Comparison of ENCODE assay signal across 8 cellular contexts in the genomic region with DNA sequence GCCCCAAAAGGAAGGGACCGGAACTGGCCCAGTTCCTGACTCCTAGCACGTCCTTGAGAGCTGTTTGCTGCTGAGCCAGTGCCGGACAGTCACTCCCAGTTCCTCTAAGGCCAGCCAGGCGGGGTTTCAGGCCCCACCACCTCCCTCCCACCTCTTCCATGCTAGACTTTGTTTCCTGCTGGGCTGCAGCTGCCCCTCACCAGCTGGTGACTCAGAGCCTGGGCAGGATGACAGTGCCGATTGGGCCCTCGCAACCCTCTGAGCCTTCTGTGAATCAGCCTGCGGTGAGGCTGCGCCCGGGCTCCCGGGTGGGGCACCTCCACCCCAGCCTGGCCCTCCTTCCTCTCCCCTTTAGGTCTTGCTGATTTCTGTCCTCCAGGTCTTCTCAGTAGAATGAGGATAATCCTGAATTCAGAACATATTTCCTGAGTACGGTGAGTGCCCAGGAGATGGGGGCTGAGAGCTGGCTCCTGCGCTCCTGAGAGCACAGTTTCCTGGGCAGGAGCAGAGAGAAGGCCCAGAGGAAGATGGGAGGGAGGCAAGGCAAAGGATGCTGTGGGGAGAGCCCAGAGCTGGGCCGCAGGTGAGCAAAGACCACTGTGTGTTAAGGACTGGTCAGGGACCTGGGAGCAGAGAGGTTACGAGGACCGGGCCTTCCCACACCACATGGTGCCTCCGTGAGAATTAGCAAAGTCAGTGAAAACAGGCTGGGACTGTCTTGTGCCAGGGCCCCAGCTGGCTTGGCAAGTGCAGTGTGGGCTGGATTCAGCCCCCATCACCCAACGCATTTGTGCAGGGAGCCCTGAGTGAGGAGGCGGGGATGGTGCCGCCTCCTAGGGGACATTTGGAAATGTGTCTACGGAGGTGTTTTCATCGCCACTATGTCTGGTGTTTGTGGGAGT. TPM values are rescaled to one million over a fixed set of nuclear protein-coding genes. Genes with fewer than 3 reads are reported as not detected.
DNase-seq lines count a peak whose midpoint lies in the region; ATAC-seq and TF ChIP-seq lines count a peak whose summit lies in the region.

No MANE protein-coding gene starts in this region.

- H3K4me3 ChIP-seq in CD8-positive, alpha-beta memory T cell (ENCODE audit: low read length): no peak overlapping the region
- H3K4me3 ChIP-seq in HUES48 (ENCODE audit: low read depth, low read length): no peak overlapping the region
- peak overlapping the region; percentile 19 for H3K4me3 ChIP-seq in RWPE2 (ENCODE audit: severe bottlenecking)
- peak overlapping the region; percentile 42 for H3K4me3 ChIP-seq in fibroblast of pulmonary artery (replicated peaks; ENCODE audit: low read depth, low read length)

- ATAC-seq in RWPE2 (ENCODE audit: low read depth) (peak; percentile 87), GM18861 (IDR thresholded peaks at IDR 0.05; ENCODE audit: unreplicated experiment) (no peak)
- ATAC-seq in stimulated activated naive B cell treated with anti-CD40 and anti-IgM and Interleukin-4, amounts not matched to agents 10 μg/mL and 1 μg/mL and 100 μg/mL, for 72 hours (replicated peaks): peak; percentile 87 to 90

- H3K9me3 Mint-ChIP-seq in CD8-positive, alpha-beta memory T cell: no peaks in the 10 kb centered on the region
- H3K9me3 Mint-ChIP-seq in neural crest cell: no peaks in the 10 kb centered on the region
- no peaks in the 10 kb centered on the region for H3K9me3 Mint-ChIP-seq in stimulated activated naive B cell treated with anti-CD40 and anti-IgM and Interleukin-4, amounts not matched to agents 10 μg/mL and 1 μg/mL and 100 μg/mL, for 72 hours

- H3K27ac ChIP-seq in CD8-positive, alpha-beta memory T cell (ENCODE audit: low read depth, low read length): peak overlapping the region; percentile 43
- H3K27ac ChIP-seq in HUES48 (ENCODE audit: low read depth, low read length): peak overlapping the region; percentile 73
- H3K27ac ChIP-seq in RWPE2 (ENCODE audit: poor library complexity, severe bottlenecking): peak overlapping the region; percentile 92

- TF ChIP-seq CTCF in RWPE2 (IDR thresholded peaks at IDR 0.05; ENCODE audit: poor library complexity, severe bottlenecking) (peak; percentile 54), fibroblast of pulmonary artery (IDR thresholded peaks at IDR 0.05; ENCODE audit: low read length, missing control alignments) (peak; percentile 32), neural crest cell (conservative IDR thresholded peaks at IDR 0.05) (peak; percentile 41)

- no peaks in the 10 kb centered on the region for H3K27me3 ChIP-seq in CD8-positive, alpha-beta memory T cell (ENCODE audit: insufficient read depth, low read length, poor library complexity, severe bottlenecking)
- H3K27me3 ChIP-seq in HUES48 (ENCODE audit: control insufficient read depth, insufficient read depth, low read length): no peaks in the 10 kb centered on the region
- no peaks in the 10 kb centered on the region for H3K27me3 ChIP-seq in RWPE2 (ENCODE audit: insufficient read depth, poor library complexity, severe bottlenecking)

- CTCF ChIA-PET in CD8-positive, alpha-beta memory T cell (lab: Charles Lee): interaction anchor here (0.7 to 1.5 kb wide), 9 partner anchors 8 to 342 kb away, joined by 3 to 11 read pairs (median 3); partner anchors contain the start of gene TOR2A

- DNase-seq in CD8-positive, alpha-beta memory T cell: peak; percentile 27 to 81 (median 49)
- peak; percentile 97 for DNase-seq in RWPE2 (ENCODE audit: low spot score)
- DNase-seq in activated effector memory CD4-positive, alpha-beta T cell treated with anti-CD3 and anti-CD28 coated beads, Interleukin-2, amount 50 U/mL, for 16 hours: peak; percentile 90
- peak; percentile 95 for DNase-seq in fibroblast of pulmonary artery (ENCODE audit: low read depth)
- no peak for DNase-seq in neural crest cell (ENCODE audit: low read depth, low spot score)
- peak; percentile 27 for DNase-seq in stimulated activated naive B cell treated with anti-CD40 and anti-IgM and Interleukin-4, amounts not matched to agents 10 μg/mL and 1 μg/mL and 100 μg/mL, for 72 hours

- H3K9ac ChIP-seq in HUES48 (ENCODE audit: low read depth, low read length): no peak overlapping the region

- no peaks in the 10 kb centered on the region for H3K36me3 Mint-ChIP-seq in CD8-positive, alpha-beta memory T cell
- H3K36me3 Mint-ChIP-seq in neural crest cell (ENCODE audit: low read depth): no peaks in the 10 kb centered on the region
- no peaks in the 10 kb centered on the region for H3K36me3 Mint-ChIP-seq in stimulated activated naive B cell treated with anti-CD40 and anti-IgM and Interleukin-4, amounts not matched to agents 10 μg/mL and 1 μg/mL and 100 μg/mL, for 72 hours

- peak overlapping the region in 6 of 7 donors; percentile 18 to 72 (median 32) for H3K4me3 Mint-ChIP-seq in CD8-positive, alpha-beta memory T cell
- H3K4me3 Mint-ChIP-seq in neural crest cell: peak overlapping the region; percentile 16
- peak overlapping the region in 1 of 2 donors; percentile 20 for H3K4me3 Mint-ChIP-seq in stimulated activated naive B cell treated with anti-CD40 and anti-IgM and Interleukin-4, amounts not matched to agents 10 μg/mL and 1 μg/mL and 100 μg/mL, for 72 hours

- H3K9me3 ChIP-seq in CD8-positive, alpha-beta memory T cell (ENCODE audit: low read length): no peaks in the 10 kb centered on the region
- no peaks in the 10 kb centered on the region for H3K9me3 ChIP-seq in HUES48 (ENCODE audit: control insufficient read depth, insufficient read depth, low read length)
- peaks cover 7% of the 10 kb centered on the region for H3K9me3 ChIP-seq in RWPE2 (ENCODE audit: severe bottlenecking)

- peaks cover 7 to 11% of the 10 kb centered on the region in 2 donors for H3K27me3 Mint-ChIP-seq in CD8-positive, alpha-beta memory T cell
- H3K27me3 Mint-ChIP-seq in neural crest cell (ENCODE audit: low read depth): peaks cover 5% of the 10 kb centered on the region
- H3K27me3 Mint-ChIP-seq in stimulated activated naive B cell treated with anti-CD40 and anti-IgM and Interleukin-4, amounts not matched to agents 10 μg/mL and 1 μg/mL and 100 μg/mL, for 72 hours: peaks cover 23 to 41% of the 10 kb centered on the region in 2 donors

- POLR2A ChIA-PET in CD8-positive, alpha-beta memory T cell (lab: Charles Lee): interaction anchor here (0.7 kb wide), 1 partner anchor 10 kb away, joined by 3 read pairs; no protein-coding TSS in a partner anchor

- peak overlapping the region; percentile 11 to 95 (median 81) for H3K27ac Mint-ChIP-seq in CD8-positive, alpha-beta memory T cell
- peak overlapping the region; percentile 89 for H3K27ac Mint-ChIP-seq in neural crest cell (ENCODE audit: unreplicated experiment)
- H3K27ac Mint-ChIP-seq in stimulated activated naive B cell treated with anti-CD40 and anti-IgM and Interleukin-4, amounts not matched to agents 10 μg/mL and 1 μg/mL and 100 μg/mL, for 72 hours: no peak overlapping the region

- H3K36me3 ChIP-seq in CD8-positive, alpha-beta memory T cell (ENCODE audit: insufficient read depth, low read length): no peaks in the 10 kb centered on the region
- no peaks in the 10 kb centered on the region for H3K36me3 ChIP-seq in HUES48 (ENCODE audit: control insufficient read depth, insufficient read depth, low read length)
- H3K36me3 ChIP-seq in RWPE2 (ENCODE audit: low read depth): no peaks in the 10 kb centered on the region; the same call in 1 of the 2 replicates

- peaks cover 10 to 15% (median 12%) of the 10 kb centered on the region in 3 donors for H3K4me1 Mint-ChIP-seq in CD8-positive, alpha-beta memory T cell
- peaks cover 12% of the 10 kb centered on the region for H3K4me1 Mint-ChIP-seq in neural crest cell
- H3K4me1 Mint-ChIP-seq in stimulated activated naive B cell treated with anti-CD40 and anti-IgM and Interleukin-4, amounts not matched to agents 10 μg/mL and 1 μg/mL and 100 μg/mL, for 72 hours: peaks cover 19 to 31% of the 10 kb centered on the region in 2 donors

- peaks cover 12% of the 10 kb centered on the region for H3K4me1 ChIP-seq in CD8-positive, alpha-beta memory T cell (ENCODE audit: insufficient read depth, low read length)
- peaks cover 9% of the 10 kb centered on the region; the same call in 1 of the 2 replicates for H3K4me1 ChIP-seq in HUES48 (ENCODE audit: control insufficient read depth, insufficient read depth, low read length)
- peaks cover 29% of the 10 kb centered on the region for H3K4me1 ChIP-seq in RWPE2 (ENCODE audit: insufficient read depth, poor library complexity, severe bottlenecking)

RNA-seq across cellular contexts. Expression of gene STXBP1, which starts 32.9 kb away (rescaled TPM):
- total RNA-seq in CD8-positive, alpha-beta memory T cell: 10 to 100 TPM; 14.5 to 15.2 TPM
- polyA plus RNA-seq in CD8-positive, alpha-beta memory T cell: 8.2 TPM
- 53.3 and 56.1 TPM in 2 replicates for total RNA-seq in neural crest cell

Comparison
In these comparisons a context has a peak if more than half of its experiments do, and no peak if none do; other contexts are left out.
1. H3K4me3 ChIP-seq: peak in RWPE2 (single experiment) and fibroblast of pulmonary artery (single experiment); none in CD8-positive, alpha-beta memory T cell (single experiment) and HUES48 (single experiment).
2. Peak in every context shown above with its lines, with median percentiles within 50 percentile points of each other: H3K27ac ChIP-seq and CTCF ChIP-seq.